Comparison of ENCODE assay signal across 8 cellular contexts in genomic region chr14:103385153-103385993, GRCh38. TPM values are rescaled to one million over a fixed set of nuclear protein-coding genes. Genes with fewer than 3 reads are reported as not detected.
DNase-seq lines count a peak whose midpoint lies in the region; TF ChIP-seq lines count a peak whose summit lies in the region.

TSS of gene MARK3 (plus strand) at chr14:103385415. CDS start at chr14:103386030, 615 bp downstream.

- TF ChIP-seq CTCF in GM06990 (IDR thresholded peaks at IDR 0.05; ENCODE audit: insufficient read depth, low read length, poor library complexity, severe bottlenecking): peak; percentile 26
- TF ChIP-seq CTCF in HFF-Myc (IDR thresholded peaks at IDR 0.05; ENCODE audit: low read depth, low read length, missing control alignments): no peak

- H3K27me3 ChIP-seq in GM06990 (replicated peaks; ENCODE audit: control insufficient read depth, insufficient read depth, low read length): no peaks in the 10 kb centered on the region
- no peaks in the 10 kb centered on the region for H3K27me3 ChIP-seq in neuron (ENCODE audit: insufficient read depth, low read length)
- H3K27me3 ChIP-seq in subcutaneous abdominal adipose tissue (ENCODE audit: control insufficient read depth in 5 of 5, insufficient read depth in 4 of 5, low read length in 5 of 5): no peaks in the 10 kb centered on the region

- H3K9ac ChIP-seq in subcutaneous abdominal adipose tissue (ENCODE audit: low read length in 5 of 5): peak within 1 kb of the TSS; percentile 74 to 98 (median 94)

- H3K4me3 ChIP-seq in GM06990 (replicated peaks; ENCODE audit: low read depth, low read length) (peak within 1 kb of the TSS; percentile 74), HFF-Myc (replicated peaks; ENCODE audit: low read depth, low read length) (peak within 1 kb of the TSS; percentile 92), neuron (ENCODE audit: low read length) (peak within 1 kb of the TSS; percentile 100), subcutaneous abdominal adipose tissue (ENCODE audit: low read depth in 1 of 5, low read length in 5 of 5) (peak within 1 kb of the TSS; percentile 96 to 98 (median 97))

- H3K36me3 ChIP-seq in GM06990 (ENCODE audit: control insufficient read depth, insufficient read depth, low read length) (no peaks in the 10 kb centered on the region), neuron (ENCODE audit: insufficient read depth, low read length) (no peaks in the 10 kb centered on the region), subcutaneous abdominal adipose tissue (ENCODE audit: control insufficient read depth in 5 of 5, insufficient read depth in 5 of 5, low read length in 5 of 5) (no peaks in the 10 kb centered on the region)

- DNase-seq in GM06990 (ENCODE audit: extremely low read depth, insufficient read length) (peak; percentile 94), HFF-Myc (ENCODE audit: extremely low read depth, low read depth) (peak; percentile 80), MV-4-11 (lab: John Stamatoyannopoulos, UW) (peak; percentile 96), SK-MEL-5 (ENCODE audit: low read depth, low spot score) (peak; percentile 96), foreskin melanocyte (peak; percentile 91)
- DNase-seq in activated naive CD4-positive, alpha-beta T cell treated with Interleukin-2 at 50 U/mL for 16 hours: peak; percentile 98

- peak within 1 kb of the TSS; percentile 75 for H2AFZ ChIP-seq in neuron (ENCODE audit: low read depth, low read length)

- in situ Hi-C loops in SK-MEL-5 (cut with HindIII; ENCODE audit: low pct_unique_long_range_greater_than_20kb, low sequenced_read_pairs): no loop called here

- H3K9me3 ChIP-seq in neuron (ENCODE audit: low read length) (no peaks in the 10 kb centered on the region), subcutaneous abdominal adipose tissue (ENCODE audit: control insufficient read depth in 5 of 5, low read length in 5 of 5) (no peaks in the 10 kb centered on the region)

- H3K4me1 ChIP-seq in neuron (ENCODE audit: insufficient read depth, low read length) (peaks cover 12% of the 10 kb centered on the region), subcutaneous abdominal adipose tissue (ENCODE audit: control insufficient read depth in 5 of 5, insufficient read depth in 5 of 5, low read length in 5 of 5) (peaks cover 3 to 40% (median 38%) of the 10 kb centered on the region in 5 donors)

- H3K27ac ChIP-seq in subcutaneous abdominal adipose tissue (ENCODE audit: low read depth, low read length): peak within 1 kb of the TSS; percentile 96

RNA-seq across cellular contexts. Expression of gene MARK3, which starts in this region (rescaled TPM):
- 57.2 and 60.6 TPM in 2 replicates for total RNA-seq in SK-MEL-5 (2014; rRNA removed; shearing (Covaris generic))
- 54.4 and 58.8 TPM in 2 replicates for polyA plus RNA-seq in SK-MEL-5 (2015; cell fraction: cytosol; rRNA removed)
- 165 and 185 TPM in 2 replicates for polyA plus RNA-seq in SK-MEL-5 (2015; cell fraction: nucleus; rRNA removed)

Comparison
In these comparisons a context has a peak if more than half of its experiments do, and no peak if none do; other contexts are left out.
1. Peak in every context shown above with its lines: DNase-seq, H3K4me3 ChIP-seq and H3K27ac ChIP-seq.